ENCODE assay signal across 1 cellular context in genomic region chr16:67719778-67720144, GRCh38.
TF ChIP-seq lines count a peak whose summit lies in the region.

No MANE protein-coding gene starts in this region.

TF ChIP-seq in IMR-90, 13 proteins besides CTCF, POLR2A, EP300 and RAD21 (continued from another document):
- TF ChIP-seq USF2 (IDR thresholded peaks at IDR 0.05; ENCODE audit: low read depth, low read length) (peak; percentile 80; the same call in 1 of the 2 replicates), FOS (IDR thresholded peaks at IDR 0.05; ENCODE audit: low read depth, low read length) (no peak)
